Comparison of ENCODE assay signal across 8 cellular contexts in the genomic region with DNA sequence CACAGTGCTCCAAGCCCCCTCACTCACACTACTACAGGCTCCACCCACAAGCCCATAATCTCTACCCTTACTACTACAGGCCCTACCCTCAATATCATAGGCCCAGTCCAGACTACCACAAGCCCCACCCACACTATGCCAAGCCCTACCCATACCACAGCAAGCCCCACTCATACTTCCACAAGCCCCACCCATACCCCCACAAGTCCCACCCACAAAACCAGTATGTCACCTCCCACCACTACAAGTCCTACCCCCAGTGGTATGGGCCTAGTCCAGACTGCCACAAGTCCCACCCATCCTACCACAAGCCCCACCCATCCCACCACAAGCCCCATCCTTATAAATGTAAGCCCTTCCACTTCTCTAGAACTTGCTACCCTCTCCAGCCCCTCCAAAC. TPM values are rescaled to one million over a fixed set of nuclear protein-coding genes. Genes with fewer than 3 reads are reported as not detected.
DNase-seq lines count a peak whose midpoint lies in the region; ATAC-seq and TF ChIP-seq lines count a peak whose summit lies in the region.

No MANE protein-coding gene starts in this region.

- no peak for TF ChIP-seq POLR2A in sigmoid colon (IDR thresholded peaks at IDR 0.05)

- intact Hi-C loops in sigmoid colon (cut with DNase I), result no loop called here

- H3K27ac ChIP-seq in Karpas-422 (ENCODE audit: low read length) (no peak overlapping the region), sigmoid colon (peak overlapping the region in 2 of 4 donors; percentile 4 to 30)

- peaks cover 11% of the 10 kb centered on the region; the same call in 1 of the 2 replicates for H4K20me1 ChIP-seq in Karpas-422 (ENCODE audit: insufficient read depth, low read depth, low read length)

- peak; percentile 82 for DNase-seq in GM10266 (ENCODE audit: extremely low spot score)
- DNase-seq in Karpas-422, result peak; percentile 93
- peak; percentile 45 for DNase-seq in activated CD4-positive, alpha-beta T cell treated with anti-CD3 and anti-CD28 coated beads for 1 hour
- DNase-seq in effector CD4-positive, alpha-beta T cell, result peak; percentile 58
- DNase-seq in sigmoid colon, result peak; percentile 76
- DNase-seq in DMS153 (lab: John Stamatoyannopoulos, UW), result no peak

- H3K4me1 ChIP-seq in Karpas-422 (ENCODE audit: low read length) (peaks cover 12% of the 10 kb centered on the region), sigmoid colon (peaks cover 0 to 39% (median 27%) of the 10 kb centered on the region in 4 donors)

- H3K9ac ChIP-seq in Karpas-422 (ENCODE audit: low read length), result no peak overlapping the region

- H3K4me3 ChIP-seq in Karpas-422 (ENCODE audit: low read length) (no peak overlapping the region), sigmoid colon (no peak overlapping the region)

- no peaks in the 10 kb centered on the region for H3K9me2 ChIP-seq in Karpas-422 (replicated peaks; ENCODE audit: insufficient read depth, low read length)

- H3K36me3 ChIP-seq in Karpas-422 (ENCODE audit: insufficient read depth, low read length) (no peaks in the 10 kb centered on the region), sigmoid colon (peaks cover 28 to 76% (median 64%) of the 10 kb centered on the region in 4 donors)

- TF ChIP-seq CTCF in GM10266 (IDR thresholded peaks at IDR 0.05; ENCODE audit: control insufficient read depth, insufficient read depth, low read depth, missing control alignments) (no peak), sigmoid colon (IDR thresholded peaks at IDR 0.05) (no peak)

- no peaks in the 10 kb centered on the region for H3K27me3 ChIP-seq in Karpas-422 (ENCODE audit: low read length)
- H3K27me3 ChIP-seq in sigmoid colon, result no peaks in the 10 kb centered on the region

- H3K9me3 ChIP-seq in Karpas-422 (ENCODE audit: low read length) (no peaks in the 10 kb centered on the region), sigmoid colon (no peaks in the 10 kb centered on the region)

- no peaks in the 10 kb centered on the region for H3K79me2 ChIP-seq in Karpas-422 (ENCODE audit: low read length)

- no peak overlapping the region for H3K4me2 ChIP-seq in Karpas-422 (ENCODE audit: low read depth, low read length, poor library complexity, severe bottlenecking)

- no peak for TF ChIP-seq EP300 in sigmoid colon (IDR thresholded peaks at IDR 0.05)

- no peak overlapping the region for H2AFZ ChIP-seq in Karpas-422 (ENCODE audit: low read length)

- ATAC-seq in GM21526 (IDR thresholded peaks at IDR 0.05; ENCODE audit: low FRiP score, unreplicated experiment), result no peak
- ATAC-seq in HG03439 (IDR thresholded peaks at IDR 0.05; ENCODE audit: unreplicated experiment), result no peak

RNA-seq across cellular contexts. Expression of gene RIPOR1, which starts 13.8 kb away (rescaled TPM):
- total RNA-seq in Karpas-422 (2014; rRNA removed; shearing (Covaris generic); ENCODE audit: low replicate concordance), result 1.3 and 2.9 TPM in 2 replicates
- 10 to 100 TPM; 23.9 to 60.9 (median 35.2) TPM for total RNA-seq in sigmoid colon
- polyA plus RNA-seq in sigmoid colon, result 10 to 100 TPM; 10.2 to 26.7 (median 11.8) TPM

RNA-seq across cellular contexts. Expression of gene CTCF, which starts 19.9 kb away (rescaled TPM):
- total RNA-seq in Karpas-422 (2014; rRNA removed; shearing (Covaris generic); ENCODE audit: low replicate concordance), result 29.5 and 36.0 TPM in 2 replicates
- 10 to 100 TPM; 29.2 to 45.7 (median 35.8) TPM for total RNA-seq in sigmoid colon
- polyA plus RNA-seq in sigmoid colon, result 10 to 100 TPM; 25.8 to 28.8 (median 27.5) TPM

RNA-seq across cellular contexts. Expression of gene AGRP, which starts 59.1 kb away (rescaled TPM):
- not detected in 2 replicates for total RNA-seq in Karpas-422 (2014; rRNA removed; shearing (Covaris generic); ENCODE audit: low replicate concordance)
- total RNA-seq in sigmoid colon, result not detected
- not detected for polyA plus RNA-seq in sigmoid colon
